In the genomic region with DNA sequence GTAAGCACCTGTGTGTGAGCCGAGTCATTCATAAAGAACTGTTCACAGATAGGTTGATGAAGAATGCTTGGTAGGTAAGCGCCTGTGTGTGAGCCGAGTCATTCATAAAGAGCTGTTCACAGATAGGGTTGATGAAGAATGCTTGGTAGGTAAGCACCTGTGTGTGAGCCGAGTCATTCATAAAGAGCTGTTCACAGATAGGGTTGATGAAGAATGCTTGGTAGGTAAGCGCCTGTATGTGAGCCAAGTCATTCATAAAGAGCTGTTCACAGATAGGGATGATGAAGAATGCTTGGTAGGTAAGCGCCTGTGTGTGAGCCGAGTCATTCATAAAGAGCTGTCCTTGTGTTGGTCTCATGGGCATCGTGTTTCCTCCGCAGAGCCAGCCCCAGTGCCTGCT, we compare ENCODE assay signal across 12 cellular contexts. TPM values are rescaled to one million over a fixed set of nuclear protein-coding genes. Genes with fewer than 3 reads are reported as not detected.
"Had no signal": no experiment of that assay in that cellular context is flagged by ENCODE, and none has a peak within 500 bp of the region (broad histone marks: within the 10 kb centered on the region; RNA-seq: fewer than 3 reads in every experiment).

No MANE protein-coding gene starts in this region.

RNA-seq across cellular contexts. Expression of gene ERVH48-1, which starts 16.9 kb away (rescaled TPM):
- total RNA-seq: subcutaneous adipose tissue, suprapubic skin, temporal lobe, thoracic aorta, tibial nerve, transverse colon, upper lobe of right lung, ureter, urinary bladder, uterus, vagina had no signal
- polyA plus RNA-seq: stomach, urinary bladder had no signal
